1 cellular context compared by ENCODE assay signal in genomic region chr1:156414440-156415064, GRCh38.
TF ChIP-seq lines count a peak whose summit lies in the region.

No MANE protein-coding gene starts in this region.

TF ChIP-seq in HepG2, 621 proteins besides CTCF, POLR2A, EP300 and RAD21 (continued from another document):
- TF ChIP-seq ZNF280B (CRISPR knock-in tag; IDR thresholded peaks at IDR 0.05; ENCODE audit: borderline replicate concordance) = no peak
- no peak for TF ChIP-seq LRRFIP1 (CRISPR knock-in tag; conservative IDR thresholded peaks at IDR 0.05)
- peak; percentile 36; the same call in 1 of the 2 replicates for TF ChIP-seq MXD3 (CRISPR knock-in tag; IDR thresholded peaks at IDR 0.05)
- TF ChIP-seq ZBTB7B (CRISPR knock-in tag; IDR thresholded peaks at IDR 0.05) = no peak
- TF ChIP-seq ZNF597 (CRISPR knock-in tag; IDR thresholded peaks at IDR 0.05) = no peak
- TF ChIP-seq ZNF18 (CRISPR knock-in tag; IDR thresholded peaks at IDR 0.05; ENCODE audit: insufficient replicate concordance) = no peak
- no peak for TF ChIP-seq ZBTB42 (CRISPR knock-in tag; IDR thresholded peaks at IDR 0.05)
- no peak for TF ChIP-seq ZNF740 (CRISPR knock-in tag; IDR thresholded peaks at IDR 0.05)
- TF ChIP-seq KMT2A (CRISPR knock-in tag; IDR thresholded peaks at IDR 0.05) = no peak
- no peak for TF ChIP-seq ARID4A (CRISPR knock-in tag; IDR thresholded peaks at IDR 0.05; ENCODE audit: borderline replicate concordance)
- 0 out of 2 replicates have a peak, but pooled peaks have one; percentile 15 for TF ChIP-seq ZNF574 (CRISPR knock-in tag; IDR thresholded peaks at IDR 0.05)
- TF ChIP-seq GRHL1 (CRISPR knock-in tag; conservative IDR thresholded peaks at IDR 0.05) = no peak
- no peak for TF ChIP-seq HOXA3 (CRISPR knock-in tag; IDR thresholded peaks at IDR 0.05)
- TF ChIP-seq ZNF792 (CRISPR knock-in tag; IDR thresholded peaks at IDR 0.05) = 0 out of 2 replicates have a peak, but pooled peaks have one; percentile 48
- no peak for TF ChIP-seq MLLT10 (CRISPR knock-in tag; IDR thresholded peaks at IDR 0.05)
- no peak for TF ChIP-seq ELF1 (CRISPR knock-in tag; IDR thresholded peaks at IDR 0.05)
- no peak for TF ChIP-seq ETV6 (CRISPR knock-in tag; conservative IDR thresholded peaks at IDR 0.05)
- no peak for TF ChIP-seq SOX6 (IDR thresholded peaks at IDR 0.05)
- no peak for TF ChIP-seq SOX6 (CRISPR knock-in tag; IDR thresholded peaks at IDR 0.05)
- TF ChIP-seq ZNF543 (CRISPR knock-in tag; IDR thresholded peaks at IDR 0.05) = no peak
- TF ChIP-seq MIER2 (CRISPR knock-in tag; IDR thresholded peaks at IDR 0.05) = peak; percentile 96
- TF ChIP-seq EZH2 (conservative IDR thresholded peaks at IDR 0.05; ENCODE audit: low read depth, low read length) = no peak
- TF ChIP-seq NKX3-1 (CRISPR knock-in tag; IDR thresholded peaks at IDR 0.05) = no peak
- TF ChIP-seq ZSCAN9 (CRISPR knock-in tag; IDR thresholded peaks at IDR 0.05; ENCODE audit: borderline replicate concordance) = peak; percentile 48; the same call in 1 of the 2 replicates
- TF ChIP-seq ZNF484 (CRISPR knock-in tag; IDR thresholded peaks at IDR 0.05; ENCODE audit: borderline replicate concordance, low read depth) = no peak
- TF ChIP-seq SAP130 (CRISPR knock-in tag; IDR thresholded peaks at IDR 0.05; ENCODE audit: low read depth) = 0 out of 2 replicates have a peak, but pooled peaks have one; percentile 18
- no peak for TF ChIP-seq MLXIP (CRISPR knock-in tag; IDR thresholded peaks at IDR 0.05; ENCODE audit: borderline replicate concordance)
- TF ChIP-seq TBX2 (CRISPR knock-in tag; IDR thresholded peaks at IDR 0.05; ENCODE audit: borderline replicate concordance) = no peak
- TF ChIP-seq CBX2 (IDR thresholded peaks at IDR 0.05; ENCODE audit: low read depth, low read length) = no peak
- no peak for TF ChIP-seq CBX2 (CRISPR knock-in tag; IDR thresholded peaks at IDR 0.05; ENCODE audit: low read depth)
- no peak for TF ChIP-seq FOXM1 (CRISPR knock-in tag; IDR thresholded peaks at IDR 0.05)
- TF ChIP-seq JDP2 (CRISPR knock-in tag; IDR thresholded peaks at IDR 0.05; ENCODE audit: borderline replicate concordance) = no peak
- TF ChIP-seq KDM5A (IDR thresholded peaks at IDR 0.05; ENCODE audit: borderline replicate concordance, low read length) = no peak
- no peak for TF ChIP-seq ZNF224 (CRISPR knock-in tag; IDR thresholded peaks at IDR 0.05)
- no peak for TF ChIP-seq ERF (CRISPR knock-in tag; IDR thresholded peaks at IDR 0.05)
- no peak for TF ChIP-seq ZNF138 (CRISPR knock-in tag; IDR thresholded peaks at IDR 0.05; ENCODE audit: low read depth)
- TF ChIP-seq NCOA5 (CRISPR knock-in tag; IDR thresholded peaks at IDR 0.05) = no peak
- TF ChIP-seq KLF16 (CRISPR knock-in tag; IDR thresholded peaks at IDR 0.05) = peak in 1 of 2 experiments; percentile 50; a peak in 1 of 4 replicates
- TF ChIP-seq REXO4 (CRISPR knock-in tag; IDR thresholded peaks at IDR 0.05; ENCODE audit: borderline replicate concordance) = no peak
- TF ChIP-seq POLR2G (IDR thresholded peaks at IDR 0.05; ENCODE audit: low read depth, low read length) = no peak
